21 cellular contexts compared by ENCODE assay signal in genomic region chr4:150906987-150907633, GRCh38.
DNase-seq lines count a peak whose midpoint lies in the region; ATAC-seq and TF ChIP-seq lines count a peak whose summit lies in the region.
"Had no signal": no experiment of that assay in that cellular context is flagged by ENCODE, and none has a peak within 500 bp of the region (broad histone marks: within the 10 kb centered on the region; RNA-seq: fewer than 3 reads in every experiment).

No MANE protein-coding gene starts in this region.

- WGBS in endodermal cell (ENCODE audit: insufficient coverage in 1 of 2, insufficient read length in 1 of 2), 2 experiments = 80 to 95% methylated on average over 1 to 2 of the region's 3 CpGs
- WGBS in mesendoderm (ENCODE audit: extremely low coverage, insufficient coverage, low lambda C conversion rate) = no CpG with 5 or more reads among the region's 3 CpGs

- H4K20me1 ChIP-seq in osteoblast (ENCODE audit: insufficient read depth, low read length) = no peaks in the 10 kb centered on the region

- H3K56ac ChIP-seq in mesendoderm (ENCODE audit: low read length) = no peak overlapping the region

- H3K4me3 ChIP-seq in CD8-positive, alpha-beta T cell (ENCODE audit: low read depth, low read length) = no peak overlapping the region
- H3K4me3 ChIP-seq in endodermal cell (ENCODE audit: low read length) (no peak overlapping the region), mesendoderm (ENCODE audit: low read length) (no peak overlapping the region), osteoblast (ENCODE audit: insufficient read depth, low read length) (no peak overlapping the region)
- H3K4me3 ChIP-seq: colonic mucosa, GM12878, MG63, psoas muscle, suprapubic skin had no signal

- H3K36me3 ChIP-seq in CD8-positive, alpha-beta T cell (ENCODE audit: insufficient read depth, low read length) = no peaks in the 10 kb centered on the region
- H3K36me3 ChIP-seq in endodermal cell (ENCODE audit: control insufficient read depth, insufficient read depth, low read length) (peaks cover 72% of the 10 kb centered on the region), mesendoderm (ENCODE audit: control insufficient read depth, insufficient read depth, low read length) (no peaks in the 10 kb centered on the region), osteoblast (ENCODE audit: insufficient read depth, low read length) (no peaks in the 10 kb centered on the region)
- H3K36me3 ChIP-seq: colonic mucosa, MG63 had no signal

- no peaks in the 10 kb centered on the region for H3K9me3 ChIP-seq in CD8-positive, alpha-beta T cell (ENCODE audit: low read length)
- H3K9me3 ChIP-seq in endodermal cell (ENCODE audit: control insufficient read depth, low read length) (no peaks in the 10 kb centered on the region), osteoblast (ENCODE audit: low read depth, low read length) (no peaks in the 10 kb centered on the region)
- H3K9me3 ChIP-seq: colonic mucosa, MG63, psoas muscle had no signal

- no peak overlapping the region for H4K5ac ChIP-seq in mesendoderm (ENCODE audit: low read length)

- CTCF ChIA-PET in CD8-positive, alpha-beta T cell (lab: Charles Lee) = no interaction called here

- H3K27me3 Mint-ChIP-seq in CD8-positive, alpha-beta T cell (ENCODE audit: low read depth) = no peaks in the 10 kb centered on the region
- H3K27me3 Mint-ChIP-seq in IgD-negative memory B cell (no peaks in the 10 kb centered on the region), endodermal cell (ENCODE audit: insufficient read depth) (no peaks in the 10 kb centered on the region)
- H3K27me3 Mint-ChIP-seq: activated CD4-positive, alpha-beta T cell treated with anti-CD3 and anti-CD28 coated beads, Interleukin-2, amount 10 ng/mL, durations not matched to agents 7 days and 5 days had no signal

- H2BK5ac ChIP-seq in mesendoderm (ENCODE audit: low read length) = no peak overlapping the region

- no peak overlapping the region for H2AK5ac ChIP-seq in mesendoderm (ENCODE audit: low read length)

- H3K79me1 ChIP-seq in mesendoderm (ENCODE audit: low read length) = no peaks in the 10 kb centered on the region

- H3K9ac ChIP-seq in endodermal cell (ENCODE audit: extremely low read depth, low read length, poor library complexity, severe bottlenecking) (no peak overlapping the region), mesendoderm (ENCODE audit: low read length) (no peak overlapping the region)

- H3K4me1 Mint-ChIP-seq in CD8-positive, alpha-beta T cell (ENCODE audit: low read depth) = peaks cover 24% of the 10 kb centered on the region
- H3K4me1 Mint-ChIP-seq in IgD-negative memory B cell (peaks cover 0 to 3% (median 2%) of the 10 kb centered on the region in 3 donors), endodermal cell (no peaks in the 10 kb centered on the region)

- H3K4me1 ChIP-seq in CD8-positive, alpha-beta T cell (ENCODE audit: insufficient read depth, low read length) = no peaks in the 10 kb centered on the region
- H3K4me1 ChIP-seq in endodermal cell (ENCODE audit: control insufficient read depth, insufficient read depth, low read length) (no peaks in the 10 kb centered on the region), mesendoderm (ENCODE audit: control insufficient read depth, low read depth, low read length) (no peaks in the 10 kb centered on the region), osteoblast (ENCODE audit: insufficient read depth, low read length) (no peaks in the 10 kb centered on the region)
- H3K4me1 ChIP-seq: colonic mucosa, psoas muscle, suprapubic skin had no signal

- H3K4me2 ChIP-seq in mesendoderm (ENCODE audit: low read length) (no peak overlapping the region), osteoblast (ENCODE audit: insufficient read depth, low read length) (no peak overlapping the region)

- no peak overlapping the region for H3K4ac ChIP-seq in mesendoderm (ENCODE audit: low read depth, low read length)

- H3K36me3 Mint-ChIP-seq in CD8-positive, alpha-beta T cell = peaks cover 84% of the 10 kb centered on the region
- H3K36me3 Mint-ChIP-seq in IgD-negative memory B cell = peaks cover 56% of the 10 kb centered on the region
- H3K36me3 Mint-ChIP-seq in endodermal cell (ENCODE audit: low read depth) = peaks cover 64% of the 10 kb centered on the region

- H2AFZ ChIP-seq in osteoblast (ENCODE audit: low read length) = no peak overlapping the region

- POLR2A ChIA-PET in CD8-positive, alpha-beta T cell (lab: Charles Lee) = no interaction called here

- H4K8ac ChIP-seq in mesendoderm (ENCODE audit: low read depth, low read length) = no peak overlapping the region

- no peak overlapping the region for H2BK15ac ChIP-seq in mesendoderm (replicated peaks; ENCODE audit: low read depth)

- H3K9me3 Mint-ChIP-seq in CD8-positive, alpha-beta T cell = peaks cover 10% of the 10 kb centered on the region
- H3K9me3 Mint-ChIP-seq in IgD-negative memory B cell = peaks cover 0 to 15% (median 0%) of the 10 kb centered on the region in 3 donors
- no peaks in the 10 kb centered on the region for H3K9me3 Mint-ChIP-seq in endodermal cell

- no peaks in the 10 kb centered on the region for H3K27me3 ChIP-seq in CD8-positive, alpha-beta T cell (ENCODE audit: insufficient read depth, low read length)
- no peaks in the 10 kb centered on the region for H3K27me3 ChIP-seq in endodermal cell (ENCODE audit: control insufficient read depth, insufficient read depth, low read length, poor library complexity, severe bottlenecking)
- H3K27me3 ChIP-seq in mesendoderm (ENCODE audit: insufficient read depth, low read length, poor library complexity) = no peaks in the 10 kb centered on the region
- H3K27me3 ChIP-seq in osteoblast (ENCODE audit: insufficient read depth, low read length) = no peaks in the 10 kb centered on the region
- H3K27me3 ChIP-seq: colonic mucosa, MG63, suprapubic skin had no signal

- intact Hi-C loops in CD8-positive, alpha-beta T cell (cut with DNase I, micrococcal nuclease) = no loop called here

- ATAC-seq in CD8-positive, alpha-beta T cell = no peak
- ATAC-seq in GM21381 (IDR thresholded peaks at IDR 0.05; ENCODE audit: unreplicated experiment) = no peak
- ATAC-seq: GM12878, psoas muscle had no signal

- H3K27ac ChIP-seq in CD8-positive, alpha-beta T cell (ENCODE audit: low read depth, low read length) = no peak overlapping the region
- no peak overlapping the region for H3K27ac ChIP-seq in endodermal cell (ENCODE audit: low read depth, low read length)
- H3K27ac ChIP-seq in mesendoderm (ENCODE audit: low read depth, low read length) = no peak overlapping the region
- no peak overlapping the region for H3K27ac ChIP-seq in osteoblast (ENCODE audit: low read depth, low read length)
- H3K27ac ChIP-seq: colonic mucosa, psoas muscle, suprapubic skin had no signal

- H3K27ac Mint-ChIP-seq in CD8-positive, alpha-beta T cell = peak overlapping the region; percentile 64
- H3K27ac Mint-ChIP-seq in IgD-negative memory B cell (peak overlapping the region in 2 of 3 donors; percentile 39 to 69), endodermal cell (peak overlapping the region; percentile 1)
- H3K27ac Mint-ChIP-seq: activated CD4-positive, alpha-beta T cell treated with anti-CD3 and anti-CD28 coated beads, Interleukin-2, amount 10 ng/mL, durations not matched to agents 7 days and 5 days had no signal

- H2BK120ac ChIP-seq in mesendoderm (ENCODE audit: low read depth, low read length) = no peak overlapping the region

- H3K4me3 Mint-ChIP-seq in CD8-positive, alpha-beta T cell = no peak overlapping the region
- H3K4me3 Mint-ChIP-seq in IgD-negative memory B cell (no peak overlapping the region), endodermal cell (no peak overlapping the region)
- H3K4me3 Mint-ChIP-seq: activated CD4-positive, alpha-beta T cell treated with anti-CD3 and anti-CD28 coated beads, Interleukin-2, amount 10 ng/mL, durations not matched to agents 7 days and 5 days had no signal

- no peak for DNase-seq in CD8-positive, alpha-beta T cell
- DNase-seq in endodermal cell (no peak), mesendoderm (peak; percentile 61), GF-D8 (lab: John Stamatoyannopoulos, UW) (no peak), osteoblast (ENCODE audit: insufficient read length, low spot score, missing footprints) (no peak)
- DNase-seq in stimulated activated CD4-positive, alpha-beta T cell treated with anti-CD3 and anti-CD28 coated beads, Interleukin-4, amount 100 ng/mL, for 1 hour = no peak
- DNase-seq: activated CD4-positive, alpha-beta T cell treated with anti-CD3 and anti-CD28 coated beads, Interleukin-2, amount 10 ng/mL, durations not matched to agents 7 days and 5 days; activated CD8-positive, alpha-beta memory T cell treated with anti-CD3 and anti-CD28 coated beads, Interleukin-2, amount 50 U/mL, for 4 hours; activated gamma-delta T cell treated with Interleukin-2 at 50 U/mL for 16 hours; Calu3; colonic mucosa; foreskin melanocyte; GDM1; MG63; NCI-H1694; NCI-H2227 treated with DMSO at 0.1 percent for 48 hours; psoas muscle had no signal

- H3K79me2 ChIP-seq in mesendoderm (ENCODE audit: control insufficient read depth, insufficient read depth, low read length) (no peaks in the 10 kb centered on the region), osteoblast (ENCODE audit: insufficient read depth, low read length) (no peaks in the 10 kb centered on the region)

- no peak for TF ChIP-seq CTCF in CD8-positive, alpha-beta T cell (IDR thresholded peaks at IDR 0.05)
- TF ChIP-seq CTCF in endodermal cell (conservative IDR thresholded peaks at IDR 0.05) = no peak
- TF ChIP-seq CTCF in osteoblast (IDR thresholded peaks at IDR 0.05; ENCODE audit: extremely low read depth, low read depth, low read length) = no peak

- H3K18ac ChIP-seq in mesendoderm (ENCODE audit: low read length) = no peak overlapping the region

- no peak overlapping the region for H3K23ac ChIP-seq in mesendoderm (ENCODE audit: low read length)

Comparison
In these comparisons a context has a peak if more than half of its experiments do, and no peak if none do; other contexts are left out.
1. H3K27ac Mint-ChIP-seq: peak in every context shown above with its lines; median percentile 64 in CD8-positive, alpha-beta T cell; 54 in IgD-negative memory B cell; 1 in endodermal cell.